ENCODE assay signal across 8 cellular contexts in genomic region chr15:78506971-78507830, GRCh38. TPM values are rescaled to one million over a fixed set of nuclear protein-coding genes. Genes with fewer than 3 reads are reported as not detected.
DNase-seq lines count a peak whose midpoint lies in the region; ATAC-seq and FAIRE-seq lines count a peak whose summit lies in the region.

A gene with protein sequence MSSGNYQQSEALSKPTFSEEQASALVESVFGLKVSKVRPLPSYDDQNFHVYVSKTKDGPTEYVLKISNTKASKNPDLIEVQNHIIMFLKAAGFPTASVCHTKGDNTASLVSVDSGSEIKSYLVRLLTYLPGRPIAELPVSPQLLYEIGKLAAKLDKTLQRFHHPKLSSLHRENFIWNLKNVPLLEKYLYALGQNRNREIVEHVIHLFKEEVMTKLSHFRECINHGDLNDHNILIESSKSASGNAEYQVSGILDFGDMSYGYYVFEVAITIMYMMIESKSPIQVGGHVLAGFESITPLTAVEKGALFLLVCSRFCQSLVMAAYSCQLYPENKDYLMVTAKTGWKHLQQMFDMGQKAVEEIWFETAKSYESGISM (plus strand): TSS chr15:78507577. CDS start chr15:78513089, 5,512 bp downstream.

- peak within 1 kb of the TSS; percentile 87 to 94 (median 93) for H3K4me3 Mint-ChIP-seq in CD8-positive, alpha-beta memory T cell
- H3K4me3 Mint-ChIP-seq in memory B cell = peak within 1 kb of the TSS; percentile 84

- ATAC-seq in GM21360 (IDR thresholded peaks at IDR 0.05; ENCODE audit: unreplicated experiment) (peak; percentile 86), memory B cell (ENCODE audit: low read depth) (peak; percentile 70)

- no peaks in the 10 kb centered on the region for H3K27me3 ChIP-seq in CD8-positive, alpha-beta memory T cell (ENCODE audit: insufficient read depth, low read length, poor library complexity, severe bottlenecking)
- no peaks in the 10 kb centered on the region for H3K27me3 ChIP-seq in endocrine pancreas (ENCODE audit: control insufficient read depth, insufficient read depth, low read length)

- no peak within 1 kb of the TSS for H3K27ac ChIP-seq in CD8-positive, alpha-beta memory T cell (ENCODE audit: low read depth, low read length)

- H3K27me3 Mint-ChIP-seq in CD8-positive, alpha-beta memory T cell = peaks cover 4 to 6% of the 10 kb centered on the region in 2 donors
- peaks cover 4% of the 10 kb centered on the region for H3K27me3 Mint-ChIP-seq in memory B cell

- H3K4me1 Mint-ChIP-seq in CD8-positive, alpha-beta memory T cell = peaks cover 17 to 27% (median 25%) of the 10 kb centered on the region in 3 donors
- H3K4me1 Mint-ChIP-seq in memory B cell = peaks cover 8% of the 10 kb centered on the region

- peak within 1 kb of the TSS in 7 of 8 donors; percentile 28 to 86 (median 68) for H3K27ac Mint-ChIP-seq in CD8-positive, alpha-beta memory T cell
- peak within 1 kb of the TSS; percentile 5 for H3K27ac Mint-ChIP-seq in memory B cell

- peak; percentile 38 to 75 (median 62) for DNase-seq in CD8-positive, alpha-beta memory T cell
- DNase-seq in HTR-8/SVneo (ENCODE audit: insufficient read length, low spot score) = peak; percentile 97
- peak; percentile 88 for DNase-seq in NOMO-1 treated with DMSO at 0.1 percent for 48 hours (lab: John Stamatoyannopoulos, UW; ENCODE audit: unreplicated experiment)
- peak; percentile 48 to 62 (median 57) for DNase-seq in activated CD8-positive, alpha-beta memory T cell treated with anti-CD3 and anti-CD28 coated beads for 48 hours (ENCODE audit: low read depth in 2 of 3, low spot score in 2 of 3)
- peak; percentile 10 to 25 for DNase-seq in memory B cell (ENCODE audit: low spot score in 2 of 2)
- peak; percentile 67 to 73 (median 67) for DNase-seq in stimulated activated CD4-positive, alpha-beta T cell treated with anti-CD3 and anti-CD28 coated beads, TNF-alpha, amount 100 ng/mL, for 48 hours (ENCODE audit: low read depth in 3 of 3)

- H3K4me1 ChIP-seq in CD8-positive, alpha-beta memory T cell (ENCODE audit: insufficient read depth, low read length) = peaks cover 9% of the 10 kb centered on the region
- peaks cover 5% of the 10 kb centered on the region for H3K4me1 ChIP-seq in endocrine pancreas (ENCODE audit: control insufficient read depth, insufficient read depth, low read length)

- peaks cover 0 to 6% (median 0%) of the 10 kb centered on the region in 3 donors for H3K36me3 Mint-ChIP-seq in CD8-positive, alpha-beta memory T cell
- no peaks in the 10 kb centered on the region for H3K36me3 Mint-ChIP-seq in memory B cell

- no peaks in the 10 kb centered on the region for H3K36me3 ChIP-seq in CD8-positive, alpha-beta memory T cell (ENCODE audit: insufficient read depth, low read length)
- no peaks in the 10 kb centered on the region for H3K36me3 ChIP-seq in endocrine pancreas (ENCODE audit: control insufficient read depth, insufficient read depth, low read length)

- H3K9me3 Mint-ChIP-seq in CD8-positive, alpha-beta memory T cell = no peaks in the 10 kb centered on the region
- no peaks in the 10 kb centered on the region for H3K9me3 Mint-ChIP-seq in memory B cell

- FAIRE-seq in HTR-8/SVneo (lab: Jason Lieb, UNC) = peak; percentile 28

- no peaks in the 10 kb centered on the region for H3K9me3 ChIP-seq in CD8-positive, alpha-beta memory T cell (ENCODE audit: low read length)
- no peaks in the 10 kb centered on the region for H3K9me3 ChIP-seq in endocrine pancreas (ENCODE audit: control insufficient read depth, low read length)

- H3K9ac ChIP-seq in endocrine pancreas (ENCODE audit: control insufficient read depth, insufficient read depth, low read length) = peak within 1 kb of the TSS; percentile 82

- POLR2A ChIA-PET in CD8-positive, alpha-beta memory T cell (lab: Charles Lee) = interaction anchor here (1.4 kb wide), 1 partner anchor 33 kb away, joined by 8 read pairs; the partner anchor contains the start of gene PSMA4

- CTCF ChIA-PET in CD8-positive, alpha-beta memory T cell (lab: Charles Lee) = no interaction called here

- H3K4me3 ChIP-seq in CD8-positive, alpha-beta memory T cell (ENCODE audit: low read length) = peak within 1 kb of the TSS; percentile 83
- H3K4me3 ChIP-seq in endocrine pancreas (ENCODE audit: control insufficient read depth, insufficient read depth, low read length) = peak within 1 kb of the TSS; percentile 60

RNA-seq across cellular contexts. Expression of the gene that starts here (rescaled TPM):
- total RNA-seq in CD8-positive, alpha-beta memory T cell = under 1 TPM; 0.82 to 0.94 TPM
- polyA plus RNA-seq in CD8-positive, alpha-beta memory T cell = 2.0 TPM

Comparison
In these comparisons a context has a peak if more than half of its experiments do, and no peak if none do; other contexts are left out.
1. DNase-seq: peak in every context shown above with its lines; median percentile 97 in HTR-8/SVneo; 88 in NOMO-1 treated with DMSO at 0.1 percent for 48 hours; 67 in stimulated activated CD4-positive, alpha-beta T cell treated with anti-CD3 and anti-CD28 coated beads, TNF-alpha, amount 100 ng/mL, for 48 hours; 62 in CD8-positive, alpha-beta memory T cell; 57 in activated CD8-positive, alpha-beta memory T cell treated with anti-CD3 and anti-CD28 coated beads for 48 hours; 18 in memory B cell.